20 cellular contexts compared by ENCODE assay signal in genomic region chr15:92159906-92160841, GRCh38.
DNase-seq lines count a peak whose midpoint lies in the region; ATAC-seq, FAIRE-seq and TF ChIP-seq lines count a peak whose summit lies in the region.
"Had no signal": no experiment of that assay in that cellular context is flagged by ENCODE, and none has a peak within 500 bp of the region (broad histone marks: within the 10 kb centered on the region; RNA-seq: fewer than 3 reads in every experiment).

No MANE protein-coding gene starts in this region.

- H3K9ac ChIP-seq in HUES6 (ENCODE audit: low read length) (peak overlapping the region; percentile 35), iPS-20b (ENCODE audit: low read depth, low read length) (peak overlapping the region; percentile 52; the same call in 1 of the 2 replicates)

- DNase-seq in COR-L47 (lab: John Stamatoyannopoulos, UW) (peak; percentile 77), NCI-H82 (lab: John Stamatoyannopoulos, UW) (peak; percentile 96), T-helper 2 cell (no peak), pancreas (no peak)
- no peak for DNase-seq in effector CD8-positive, alpha-beta T cell (lab: John Stamatoyannopoulos, UW)
- DNase-seq: activated CD8-positive, alpha-beta T cell treated with anti-CD3 and anti-CD28 coated beads, Interleukin-2, amount 10 ng/mL, durations not matched to agents 7 days and 5 days; activated T-cell treated with anti-CD3 and anti-CD28 coated beads, Interleukin-2, amount 50 U/mL, for 48 hours; AML-193; effector memory CD8-positive, alpha-beta T cell; glutamatergic neuron; mesenchymal stem cell; natural killer cell; NCI-H2029 treated with DMSO at 0.1 percent for 48 hours; T-helper 1 cell had no signal

- H3K4me1 ChIP-seq in HUES6 (ENCODE audit: control insufficient read depth, insufficient read depth, low read length) (peaks cover 63% of the 10 kb centered on the region), iPS-20b (ENCODE audit: insufficient read depth, low read length) (peaks cover 47% of the 10 kb centered on the region), pancreas (no peaks in the 10 kb centered on the region)

- H3K36me3 ChIP-seq in HUES6 (ENCODE audit: control insufficient read depth, insufficient read depth, low read length), result no peaks in the 10 kb centered on the region
- no peaks in the 10 kb centered on the region for H3K36me3 ChIP-seq in iPS-20b (ENCODE audit: insufficient read depth, low read depth, low read length)
- H3K36me3 ChIP-seq in pancreas, result no peaks in the 10 kb centered on the region

- no peak for FAIRE-seq in pancreas (lab: Jason Lieb, UNC)
- FAIRE-seq: astrocyte, G401.6, keratinocyte had no signal

- H3K27me3 ChIP-seq in HUES6 (ENCODE audit: control insufficient read depth, insufficient read depth, low read length), result no peaks in the 10 kb centered on the region
- H3K27me3 ChIP-seq in iPS-20b (ENCODE audit: insufficient read depth, low read length), result no peaks in the 10 kb centered on the region
- H3K27me3 ChIP-seq in pancreas, result no peaks in the 10 kb centered on the region

- peak overlapping the region; percentile 89 for H3K27ac ChIP-seq in HUES6 (ENCODE audit: low read depth, low read length)
- peak overlapping the region; percentile 48 for H3K27ac ChIP-seq in iPS-20b (ENCODE audit: low read length)
- no peak overlapping the region for H3K27ac ChIP-seq in pancreas

- no peak for TF ChIP-seq CTCF in pancreas (IDR thresholded peaks at IDR 0.05)

- intact Hi-C loops in pancreas (cut with DNase I), result no loop called here

- WGBS in pancreas, 2 donors, result 66 to 70% methylated on average over 15 of the region's 15 CpGs

- H3K9me3 ChIP-seq in HUES6 (ENCODE audit: control insufficient read depth, insufficient read depth, low read depth, low read length), result no peaks in the 10 kb centered on the region
- H3K9me3 ChIP-seq in iPS-20b (ENCODE audit: insufficient read depth, low read depth, low read length), result no peaks in the 10 kb centered on the region
- H3K9me3 ChIP-seq in pancreas, result no peaks in the 10 kb centered on the region

- H3K4me3 ChIP-seq in HUES6 (ENCODE audit: low read depth, low read length) (no peak overlapping the region), iPS-20b (ENCODE audit: low read length) (peak overlapping the region; percentile 25; the same call in 1 of the 2 replicates), pancreas (no peak overlapping the region)

- no peak for ATAC-seq in esophagus mucosa
- ATAC-seq in pancreas, result no peak
- ATAC-seq: effector memory CD8-positive, alpha-beta T cell; natural killer cell had no signal

Comparison
In these comparisons a context has a peak if more than half of its experiments do, and no peak if none do; other contexts are left out.
1. DNase-seq: peak in COR-L47 (single experiment) and NCI-H82 (single experiment); none in effector CD8-positive, alpha-beta T cell (single experiment), T-helper 2 cell (0 of 5) and pancreas (0 of 6).
2. H3K27ac ChIP-seq: peak in HUES6 (single experiment) and iPS-20b (single experiment); none in pancreas (0 of 4).